ENCODE assay signal across 12 cellular contexts in genomic region chr6:89509719-89510339, GRCh38.
A peak's percentile ranks its signal among the peaks of the same experiment; 100 is the strongest.
DNase-seq lines count a peak whose midpoint lies in the region; ATAC-seq and TF ChIP-seq lines count a peak whose summit lies in the region.
"Had no signal": no experiment of that assay in that cellular context is flagged by ENCODE, and none has a peak within 500 bp of the region (broad histone marks: within the 10 kb centered on the region; RNA-seq: fewer than 3 reads in every experiment).

No MANE protein-coding gene starts in this region.

- H3K4me1 ChIP-seq in RWPE2 (ENCODE audit: insufficient read depth, poor library complexity, severe bottlenecking): peaks cover 5% of the 10 kb centered on the region
- H3K4me1 ChIP-seq: SJSA1 had no signal

- no peaks in the 10 kb centered on the region for H3K9me3 ChIP-seq in RWPE2 (ENCODE audit: severe bottlenecking)
- H3K9me3 ChIP-seq: SJSA1 had no signal

- no peaks in the 10 kb centered on the region for H3K27me3 Mint-ChIP-seq in neural crest cell (ENCODE audit: low read depth)
- H3K27me3 Mint-ChIP-seq: activated T-cell treated with anti-CD3 and anti-CD28 coated beads, Interleukin-2, amount 50 U/mL, for 24 hours had no signal

- ATAC-seq in RWPE2 (ENCODE audit: low read depth): peak; percentile 52; the same call in 2 of the 3 replicates

- no peaks in the 10 kb centered on the region for H3K36me3 ChIP-seq in RWPE2 (ENCODE audit: low read depth)
- H3K36me3 ChIP-seq: SJSA1 had no signal

- H3K4me1 Mint-ChIP-seq in neural crest cell: peaks cover 10% of the 10 kb centered on the region

- peak overlapping the region; percentile 85 for H3K27ac Mint-ChIP-seq in neural crest cell (ENCODE audit: unreplicated experiment)
- H3K27ac Mint-ChIP-seq: activated T-cell treated with anti-CD3 and anti-CD28 coated beads, Interleukin-2, amount 50 U/mL, for 24 hours had no signal

- H3K4me3 ChIP-seq in RWPE2 (ENCODE audit: severe bottlenecking): no peak overlapping the region
- H3K4me3 ChIP-seq: SJSA1 had no signal

- no peaks in the 10 kb centered on the region for H3K27me3 ChIP-seq in RWPE2 (ENCODE audit: insufficient read depth, poor library complexity, severe bottlenecking)

- no peak overlapping the region for H3K27ac ChIP-seq in RWPE2 (ENCODE audit: poor library complexity, severe bottlenecking)
- H3K27ac ChIP-seq: SJSA1 had no signal

- no peaks in the 10 kb centered on the region for H3K36me3 Mint-ChIP-seq in neural crest cell (ENCODE audit: low read depth)

- DNase-seq in NCI-H2081 (lab: John Stamatoyannopoulos, UW) (peak; percentile 48 to 72), NCI-H2081 treated with DMSO at 0.1 percent for 48 hours (lab: John Stamatoyannopoulos, UW) (no peak), NAMALWA (ENCODE audit: low spot score) (peak; percentile 5), RWPE2 (ENCODE audit: low spot score) (no peak), neural crest cell (ENCODE audit: low read depth, low spot score) (no peak), amygdala (lab: John Stamatoyannopoulos, UW) (no peak), GM19238 (ENCODE audit: insufficient read length, low spot score) (no peak)
- no peak for DNase-seq in stimulated activated CD8-positive, alpha-beta memory T cell treated with anti-CD3 and anti-CD28 coated beads, Interleukin-4, amount 100 ng/mL, for 48 hours
- DNase-seq: activated CD4-positive, CD25-positive, alpha-beta regulatory T cell treated with anti-CD3 and anti-CD28 coated beads, Interleukin-2, amount 50 U/mL, for 72 hours; activated T-cell treated with anti-CD3 and anti-CD28 coated beads, Interleukin-2, amount 50 U/mL, for 24 hours; left cardiac atrium had no signal

- H3K9me3 Mint-ChIP-seq in neural crest cell: no peaks in the 10 kb centered on the region
- H3K9me3 Mint-ChIP-seq: activated T-cell treated with anti-CD3 and anti-CD28 coated beads, Interleukin-2, amount 50 U/mL, for 24 hours had no signal

- H3K4me3 Mint-ChIP-seq in neural crest cell: no peak overlapping the region
- H3K4me3 Mint-ChIP-seq: activated T-cell treated with anti-CD3 and anti-CD28 coated beads, Interleukin-2, amount 50 U/mL, for 24 hours had no signal

- TF ChIP-seq CTCF in RWPE2 (IDR thresholded peaks at IDR 0.05; ENCODE audit: poor library complexity, severe bottlenecking) (no peak), neural crest cell (conservative IDR thresholded peaks at IDR 0.05) (no peak)

Comparison
In these comparisons a context has a peak if more than half of its experiments do, and no peak if none do; other contexts are left out.
1. DNase-seq: peak in NCI-H2081 (2 of 2) and NAMALWA (single experiment); none in NCI-H2081 treated with DMSO at 0.1 percent for 48 hours (single experiment), RWPE2 (single experiment), neural crest cell (single experiment), amygdala (0 of 56), GM19238 (single experiment) and stimulated activated CD8-positive, alpha-beta memory T cell treated with anti-CD3 and anti-CD28 coated beads, Interleukin-4, amount 100 ng/mL, for 48 hours (single experiment).